In genomic region chr11:119623682-119624081, GRCh38 we compare ENCODE assay signal across 1 cellular context.
TF ChIP-seq lines count a peak whose summit lies in the region.

No MANE protein-coding gene starts in this region.

TF ChIP-seq in WTC11, 78 proteins besides CTCF, POLR2A, EP300 and RAD21 (continued from another document):
- TF ChIP-seq E2F5 (CRISPR knock-in tag; IDR thresholded peaks at IDR 0.05) (no peak), JAZF1 (CRISPR knock-in tag; IDR thresholded peaks at IDR 0.05) (no peak), ZBTB43 (CRISPR knock-in tag; IDR thresholded peaks at IDR 0.05) (no peak), RORB (CRISPR knock-in tag; IDR thresholded peaks at IDR 0.05) (no peak), CDX4 (CRISPR knock-in tag; IDR thresholded peaks at IDR 0.05; ENCODE audit: borderline replicate concordance) (no peak)
